20 cellular contexts compared by ENCODE assay signal in genomic region chr2:120299024-120299423, GRCh38.
"Had no signal": no experiment of that assay in that cellular context is flagged by ENCODE, and none has a peak within 500 bp of the region (broad histone marks: within the 10 kb centered on the region; RNA-seq: fewer than 3 reads in every experiment).

No MANE protein-coding gene starts in this region.

- H3K27me3 Mint-ChIP-seq: stimulated activated naive B cell treated with anti-CD40 and anti-IgM and Interleukin-4, amounts not matched to agents 10 μg/mL and 1 μg/mL and 100 μg/mL, for 72 hours; stimulated activated naive CD8-positive, alpha-beta T cell treated with anti-CD3 and anti-CD28 coated beads, Interleukin-15, amount 100 ng/mL, for 72 hours had no signal

- H3K4me1 ChIP-seq: gastroesophageal sphincter, pancreas, prostate gland, right lobe of liver, spleen, testis, tibial nerve had no signal

- H3K4me3 ChIP-seq: esophagus squamous epithelium, gastroesophageal sphincter, pancreas, prostate gland, right lobe of liver, spleen, testis, tibial nerve had no signal

- H3K36me3 ChIP-seq: prostate gland had no signal

- H3K4me3 Mint-ChIP-seq: natural killer cell; neural crest cell; stimulated activated naive B cell treated with anti-CD40 and anti-IgM and Interleukin-4, amounts not matched to agents 10 μg/mL and 1 μg/mL and 100 μg/mL, for 72 hours; stimulated activated naive CD8-positive, alpha-beta T cell treated with anti-CD3 and anti-CD28 coated beads, Interleukin-15, amount 100 ng/mL, for 72 hours had no signal

- ATAC-seq: gastroesophageal sphincter; left colon; natural killer cell; pancreas; right lobe of liver; stimulated activated naive B cell treated with anti-CD40 and anti-IgM and Interleukin-4, amounts not matched to agents 10 μg/mL and 1 μg/mL and 100 μg/mL, for 72 hours; stimulated activated naive CD8-positive, alpha-beta T cell treated with anti-CD3 and anti-CD28 coated beads, Interleukin-15, amount 100 ng/mL, for 72 hours had no signal

- FAIRE-seq: pancreas had no signal

- H3K27me3 ChIP-seq: esophagus squamous epithelium, gastroesophageal sphincter, pancreas, right lobe of liver, spleen, testis, tibial nerve had no signal

- H3K9me3 Mint-ChIP-seq: natural killer cell; neural crest cell; stimulated activated naive B cell treated with anti-CD40 and anti-IgM and Interleukin-4, amounts not matched to agents 10 μg/mL and 1 μg/mL and 100 μg/mL, for 72 hours; stimulated activated naive CD8-positive, alpha-beta T cell treated with anti-CD3 and anti-CD28 coated beads, Interleukin-15, amount 100 ng/mL, for 72 hours had no signal

- H3K9me3 ChIP-seq: esophagus squamous epithelium, gastroesophageal sphincter, pancreas, prostate gland, right lobe of liver, spleen, testis, tibial nerve had no signal

- H3K27ac Mint-ChIP-seq: natural killer cell; stimulated activated naive B cell treated with anti-CD40 and anti-IgM and Interleukin-4, amounts not matched to agents 10 μg/mL and 1 μg/mL and 100 μg/mL, for 72 hours had no signal

- H3K27ac ChIP-seq: gastroesophageal sphincter, pancreas, prostate gland, right lobe of liver, spleen, testis, tibial nerve had no signal

- DNase-seq: effector memory CD4-positive, alpha-beta T cell; esophagus squamous epithelium; foreskin fibroblast; glutamatergic neuron; left colon; natural killer cell; nucleus accumbens; pancreas; retina; right lobe of liver; spleen; stimulated activated CD4-positive, alpha-beta T cell treated with anti-CD3 and anti-CD28 coated beads, Interleukin-2, amount 100 ng/mL, for 24 hours; stimulated activated CD4-positive, alpha-beta T cell treated with anti-CD3 and anti-CD28 coated beads, Interleukin-4, amount 100 ng/mL, for 4 hours; stimulated activated naive B cell treated with anti-CD40 and anti-IgM and Interleukin-4, amounts not matched to agents 10 μg/mL and 1 μg/mL and 100 μg/mL, for 72 hours; stimulated activated naive CD8-positive, alpha-beta T cell treated with anti-CD3 and anti-CD28 coated beads, Interleukin-15, amount 100 ng/mL, for 72 hours; testis had no signal
